Comparison of ENCODE assay signal across 1 cellular context in the genomic region with DNA sequence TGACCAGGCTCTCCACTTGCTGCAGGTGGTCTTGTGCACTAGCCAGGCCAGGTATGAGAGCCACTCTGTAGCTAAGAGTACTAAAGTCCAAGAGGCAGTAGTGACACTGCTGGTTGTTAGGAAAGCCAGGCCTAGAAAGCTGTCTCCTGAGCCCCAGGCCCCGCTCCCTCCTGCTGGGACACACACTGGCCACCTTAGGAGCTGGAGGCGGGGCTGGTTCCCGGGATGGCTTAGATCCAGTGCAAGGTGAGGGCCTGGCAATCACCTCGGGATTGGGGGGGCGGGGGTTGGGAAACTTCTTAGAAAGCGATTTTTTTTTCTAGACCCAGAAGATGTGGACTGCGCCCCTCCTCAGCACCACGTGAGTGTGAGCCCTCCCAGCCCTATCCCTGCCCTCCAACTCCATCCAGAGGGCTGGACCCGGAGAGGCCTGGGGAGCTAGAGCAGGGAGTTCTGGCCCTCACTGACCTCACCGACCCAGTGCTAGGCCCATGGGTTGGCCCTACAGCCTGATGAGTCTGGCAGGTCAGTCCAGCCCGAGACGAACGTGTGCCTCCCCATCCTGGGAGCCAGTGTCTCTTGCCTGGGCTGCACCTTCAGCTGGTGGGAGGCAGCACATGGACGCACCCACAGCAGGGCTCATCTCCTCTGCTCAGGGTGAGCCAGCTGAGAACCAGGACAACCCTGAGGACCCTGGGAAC.
TF ChIP-seq lines count a peak whose summit lies in the region.

No MANE protein-coding gene starts in this region.

TF ChIP-seq in IMR-90, 13 proteins besides CTCF, POLR2A, EP300 and RAD21:
- no peak for TF ChIP-seq BHLHE40 (IDR thresholded peaks at IDR 0.05; ENCODE audit: low read depth, low read length)
- no peak for TF ChIP-seq SMC3 (IDR thresholded peaks at IDR 0.05; ENCODE audit: low read depth, low read length)
- TF ChIP-seq RCOR1 (IDR thresholded peaks at IDR 0.05; ENCODE audit: insufficient replicate concordance, low read length), result no peak
- no peak for TF ChIP-seq NFE2L2 (IDR thresholded peaks at IDR 0.05; ENCODE audit: low read depth, low read length)
- TF ChIP-seq, protein P1, sequence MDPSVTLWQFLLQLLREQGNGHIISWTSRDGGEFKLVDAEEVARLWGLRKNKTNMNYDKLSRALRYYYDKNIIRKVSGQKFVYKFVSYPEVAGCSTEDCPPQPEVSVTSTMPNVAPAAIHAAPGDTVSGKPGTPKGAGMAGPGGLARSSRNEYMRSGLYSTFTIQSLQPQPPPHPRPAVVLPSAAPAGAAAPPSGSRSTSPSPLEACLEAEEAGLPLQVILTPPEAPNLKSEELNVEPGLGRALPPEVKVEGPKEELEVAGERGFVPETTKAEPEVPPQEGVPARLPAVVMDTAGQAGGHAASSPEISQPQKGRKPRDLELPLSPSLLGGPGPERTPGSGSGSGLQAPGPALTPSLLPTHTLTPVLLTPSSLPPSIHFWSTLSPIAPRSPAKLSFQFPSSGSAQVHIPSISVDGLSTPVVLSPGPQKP (IDR thresholded peaks at IDR 0.05; ENCODE audit: borderline replicate concordance, low read depth, low read length), result no peak
- TF ChIP-seq RFX5 (IDR thresholded peaks at IDR 0.05; ENCODE audit: low read depth, low read length), result no peak
- TF ChIP-seq MXI1 (IDR thresholded peaks at IDR 0.05; ENCODE audit: borderline replicate concordance, low read depth, low read length), result no peak
- TF ChIP-seq, protein P2, sequence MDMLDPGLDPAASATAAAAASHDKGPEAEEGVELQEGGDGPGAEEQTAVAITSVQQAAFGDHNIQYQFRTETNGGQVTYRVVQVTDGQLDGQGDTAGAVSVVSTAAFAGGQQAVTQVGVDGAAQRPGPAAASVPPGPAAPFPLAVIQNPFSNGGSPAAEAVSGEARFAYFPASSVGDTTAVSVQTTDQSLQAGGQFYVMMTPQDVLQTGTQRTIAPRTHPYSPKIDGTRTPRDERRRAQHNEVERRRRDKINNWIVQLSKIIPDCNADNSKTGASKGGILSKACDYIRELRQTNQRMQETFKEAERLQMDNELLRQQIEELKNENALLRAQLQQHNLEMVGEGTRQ (IDR thresholded peaks at IDR 0.05; ENCODE audit: low read depth, low read length), result no peak
